In the genomic region with DNA sequence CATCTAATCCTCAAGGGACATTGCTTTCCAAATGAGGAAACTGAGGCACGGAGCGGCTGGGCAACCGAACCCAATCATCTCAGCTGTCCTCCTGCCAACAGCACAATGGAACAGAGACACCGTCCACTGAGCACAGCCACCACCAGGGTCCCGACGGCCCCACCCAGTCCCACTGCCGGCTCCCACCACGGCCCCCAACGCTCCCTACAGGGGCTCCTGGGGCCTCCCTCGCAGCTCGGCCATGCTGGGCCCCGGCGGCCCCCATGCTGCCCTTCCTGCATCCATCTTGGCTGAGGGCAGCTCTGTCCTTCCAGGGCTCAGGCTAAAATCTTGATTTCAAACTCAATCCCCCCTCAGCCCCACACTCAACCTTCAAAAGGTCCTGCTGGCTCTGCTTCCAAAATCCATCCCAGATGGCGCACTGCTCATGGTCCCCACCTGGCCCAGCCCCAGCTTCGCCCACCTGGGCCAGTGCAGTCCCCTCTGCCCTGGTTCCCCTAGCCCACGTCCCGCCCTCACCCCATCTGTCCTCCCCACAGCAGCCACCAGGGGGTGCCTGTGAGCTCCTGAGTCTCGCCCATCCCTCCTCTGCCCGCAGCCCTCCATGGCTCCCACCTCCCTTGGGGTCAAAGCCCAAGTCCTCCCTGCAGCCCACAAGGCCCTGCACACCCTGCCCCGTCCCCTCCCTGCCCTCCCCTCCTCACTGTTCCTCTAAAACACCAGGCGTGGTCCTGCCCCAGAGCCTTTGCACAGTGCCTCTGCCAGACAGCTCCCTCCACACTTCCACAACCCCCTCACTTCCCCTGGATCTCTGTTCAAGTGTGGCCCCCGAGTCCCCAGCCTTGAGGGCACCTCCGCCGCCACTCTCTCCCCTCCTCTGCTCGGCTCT, we compare ENCODE assay signal across 9 cellular contexts. TPM values are rescaled to one million over a fixed set of nuclear protein-coding genes. Genes with fewer than 3 reads are reported as not detected.
DNase-seq lines count a peak whose midpoint lies in the region; ATAC-seq and TF ChIP-seq lines count a peak whose summit lies in the region.
"Had no signal": no experiment of that assay in that cellular context is flagged by ENCODE, and none has a peak within 500 bp of the region (broad histone marks: within the 10 kb centered on the region; RNA-seq: fewer than 3 reads in every experiment).

No MANE protein-coding gene starts in this region.

- CTCF ChIA-PET in WTC11 (lab: Charles Lee): interaction anchor here (0.7 to 6.6 kb wide), 30 partner anchors 9 to 318 kb away, joined by 3 to 45 read pairs (median 4); a partner anchor contains a TSS

- H3K36me3 ChIP-seq in neutrophil: peaks cover 14% of the 10 kb centered on the region

- intact Hi-C loops in dendritic cell treated with granulocyte-macrophage colony-stimulating factor and Interleukin-4, amounts not matched to agents 40 ng/mL and 50 ng/mL, for 4 days (cut with micrococcal nuclease): no loop called here

- no peak overlapping the region for H3K4me3 Mint-ChIP-seq in WTC11
- H3K4me3 Mint-ChIP-seq in dendritic cell treated with granulocyte-macrophage colony-stimulating factor and Interleukin-4, amounts not matched to agents 40 ng/mL and 50 ng/mL, for 4 days: no peak overlapping the region

- H3K27ac ChIP-seq in neutrophil: no peak overlapping the region

- peaks cover 5% of the 10 kb centered on the region; the same call in 1 of the 2 replicates for H3K36me3 Mint-ChIP-seq in WTC11
- peaks cover 87% of the 10 kb centered on the region for H3K36me3 Mint-ChIP-seq in dendritic cell treated with granulocyte-macrophage colony-stimulating factor and Interleukin-4, amounts not matched to agents 40 ng/mL and 50 ng/mL, for 4 days (ENCODE audit: low read depth)

- no peaks in the 10 kb centered on the region for H3K9me3 ChIP-seq in neutrophil

- no peaks in the 10 kb centered on the region for H3K27me3 Mint-ChIP-seq in WTC11 (ENCODE audit: low read depth)
- H3K27me3 Mint-ChIP-seq in dendritic cell treated with granulocyte-macrophage colony-stimulating factor and Interleukin-4, amounts not matched to agents 40 ng/mL and 50 ng/mL, for 4 days: peaks cover 7% of the 10 kb centered on the region

- peaks cover 4% of the 10 kb centered on the region for H3K4me1 Mint-ChIP-seq in WTC11
- H3K4me1 Mint-ChIP-seq in dendritic cell treated with granulocyte-macrophage colony-stimulating factor and Interleukin-4, amounts not matched to agents 40 ng/mL and 50 ng/mL, for 4 days (ENCODE audit: low read depth): peaks cover 91% of the 10 kb centered on the region

- H3K27ac Mint-ChIP-seq in WTC11: no peak overlapping the region
- peak overlapping the region; percentile 82 for H3K27ac Mint-ChIP-seq in dendritic cell treated with granulocyte-macrophage colony-stimulating factor and Interleukin-4, amounts not matched to agents 40 ng/mL and 50 ng/mL, for 4 days

- H3K9me3 Mint-ChIP-seq in WTC11: no peaks in the 10 kb centered on the region
- no peaks in the 10 kb centered on the region for H3K9me3 Mint-ChIP-seq in dendritic cell treated with granulocyte-macrophage colony-stimulating factor and Interleukin-4, amounts not matched to agents 40 ng/mL and 50 ng/mL, for 4 days

- TF ChIP-seq CTCF in WTC11 (IDR thresholded peaks at IDR 0.05): peak; percentile 57
- TF ChIP-seq CTCF in neutrophil (IDR thresholded peaks at IDR 0.05): peak; percentile 74

- POLR2A ChIA-PET in WTC11 (lab: Charles Lee): no interaction called here

- ATAC-seq in WTC11: peak; percentile 51
- ATAC-seq in HG02623 (IDR thresholded peaks at IDR 0.05; ENCODE audit: unreplicated experiment): no peak

- H3K4me1 ChIP-seq in neutrophil (ENCODE audit: control insufficient read depth in 1 of 2, insufficient read depth in 1 of 2, low read depth in 1 of 2, low read length in 1 of 2): peaks cover 10 to 12% of the 10 kb centered on the region in 2 experiments

- H3K4me3 ChIP-seq in neutrophil (ENCODE audit: low read depth in 1 of 2, low read length in 1 of 2): no peak overlapping the region

- peak; percentile 54 for DNase-seq in GM03348 (ENCODE audit: low spot score)
- peak; percentile 66 for DNase-seq in WTC11 (ENCODE audit: low spot score)
- no peak for DNase-seq in NCI-H1048 (lab: John Stamatoyannopoulos, UW)
- no peak for DNase-seq in globus pallidus (ENCODE audit: low spot score)
- DNase-seq in DMS 273 treated with DMSO at 0.1 percent for 48 hours (lab: John Stamatoyannopoulos, UW): no peak

- H3K27me3 ChIP-seq in neutrophil: peaks cover 16% of the 10 kb centered on the region

TF ChIP-seq in WTC11, 78 proteins besides CTCF, POLR2A, EP300 and RAD21:
- TF ChIP-seq, protein P1, sequence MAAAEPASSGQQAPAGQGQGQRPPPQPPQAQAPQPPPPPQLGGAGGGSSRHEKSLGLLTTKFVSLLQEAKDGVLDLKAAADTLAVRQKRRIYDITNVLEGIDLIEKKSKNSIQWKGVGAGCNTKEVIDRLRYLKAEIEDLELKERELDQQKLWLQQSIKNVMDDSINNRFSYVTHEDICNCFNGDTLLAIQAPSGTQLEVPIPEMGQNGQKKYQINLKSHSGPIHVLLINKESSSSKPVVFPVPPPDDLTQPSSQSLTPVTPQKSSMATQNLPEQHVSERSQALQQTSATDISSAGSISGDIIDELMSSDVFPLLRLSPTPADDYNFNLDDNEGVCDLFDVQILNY (CRISPR knock-in tag; IDR thresholded peaks at IDR 0.05): no peak
- TF ChIP-seq GTF2I (CRISPR knock-in tag; conservative IDR thresholded peaks at IDR 0.05) (peak; percentile 88), ZNF121 (CRISPR knock-in tag; IDR thresholded peaks at IDR 0.05) (peak; percentile 76), SP1 (CRISPR knock-in tag; conservative IDR thresholded peaks at IDR 0.05) (no peak)

RNA-seq across cellular contexts. Expression of a gene that starts 7.9 kb away (rescaled TPM):
- total RNA-seq in WTC11 (2021): 34.0 to 36.2 TPM (median 36.0 TPM) in 3 replicates

RNA-seq across cellular contexts. Expression of a gene that starts 15.8 kb away (rescaled TPM):
- total RNA-seq in WTC11 (2021): 36.2 to 44.0 TPM (median 39.7 TPM) in 3 replicates
- total RNA-seq: glomerular endothelial cell had no signal

Comparison
In these comparisons a context has a peak if more than half of its experiments do, and no peak if none do; other contexts are left out.
1. DNase-seq: peak in GM03348 (single experiment) and WTC11 (single experiment); none in NCI-H1048 (single experiment), globus pallidus (single experiment) and DMS 273 treated with DMSO at 0.1 percent for 48 hours (single experiment).